ENCODE assay signal across 1 cellular context in genomic region chr1:207923561-207923960, GRCh38.
TF ChIP-seq lines count a peak whose summit lies in the region.

No MANE protein-coding gene starts in this region.

TF ChIP-seq in K562, 482 proteins besides CTCF, POLR2A, EP300 and RAD21 (continued from another document and continues in another):
- TF ChIP-seq ILF3 (IDR thresholded peaks at IDR 0.05; ENCODE audit: borderline replicate concordance), result no peak
- TF ChIP-seq NRF1 (conservative IDR thresholded peaks at IDR 0.05 in 1 of 2, IDR thresholded peaks at IDR 0.05 in 1 of 2), result peak; percentile 70 to 74
- TF ChIP-seq SREBF1 (IDR thresholded peaks at IDR 0.05; ENCODE audit: borderline replicate concordance, low read depth, low read length), result no peak
- TF ChIP-seq SP1 (CRISPR knock-in tag; IDR thresholded peaks at IDR 0.05), result no peak
- peak; percentile 61; the same call in 1 of the 2 replicates for TF ChIP-seq TFAP4 (CRISPR knock-in tag; IDR thresholded peaks at IDR 0.05; ENCODE audit: borderline replicate concordance)
- peak; percentile 90 for TF ChIP-seq PRDM10 (IDR thresholded peaks at IDR 0.05; ENCODE audit: partially characterized antibody)
- TF ChIP-seq HNRNPH1 (optimal IDR thresholded peaks at IDR 0.05; ENCODE audit: low read depth, low read length), result no peak
- no peak for TF ChIP-seq PBX2 (CRISPR knock-in tag; IDR thresholded peaks at IDR 0.05; ENCODE audit: low read depth)
- TF ChIP-seq PBX2 (tag; conservative IDR thresholded peaks at IDR 0.05; ENCODE audit: low read depth), result peak; percentile 70
- no peak for TF ChIP-seq NUFIP1 (IDR thresholded peaks at IDR 0.05; ENCODE audit: partially characterized antibody)
- TF ChIP-seq IFI16 (CRISPR knock-in tag; IDR thresholded peaks at IDR 0.05), result no peak
- no peak for TF ChIP-seq SNIP1 (IDR thresholded peaks at IDR 0.05; ENCODE audit: low read depth)
- TF ChIP-seq RCOR1 (IDR thresholded peaks at IDR 0.05; ENCODE audit: borderline replicate concordance in 1 of 2, low read depth in 2 of 2, low read length in 2 of 2), result peak in 1 of 2 experiments; percentile 73; a peak in 2 of 4 replicates
- TF ChIP-seq ZNF354B (CRISPR knock-in tag; IDR thresholded peaks at IDR 0.05), result no peak
- peak; percentile 30; the same call in 1 of the 2 replicates for TF ChIP-seq TOE1 (IDR thresholded peaks at IDR 0.05; ENCODE audit: borderline replicate concordance)
- no peak for TF ChIP-seq TOE1 (CRISPR knock-in tag; IDR thresholded peaks at IDR 0.05; ENCODE audit: borderline replicate concordance, low read depth)
- no peak for TF ChIP-seq CC2D1A (IDR thresholded peaks at IDR 0.05)
- TF ChIP-seq GATA2 (CRISPR knock-in tag; IDR thresholded peaks at IDR 0.05), result peak; percentile 87
- peak; percentile 28; the same call in 1 of the 2 replicates for TF ChIP-seq ZNF583 (CRISPR knock-in tag; IDR thresholded peaks at IDR 0.05)
- 0 out of 2 replicates have a peak, but pooled peaks have one; percentile 15 for TF ChIP-seq ZNF324 (CRISPR knock-in tag; IDR thresholded peaks at IDR 0.05)
- no peak for TF ChIP-seq ZNF174 (CRISPR knock-in tag; IDR thresholded peaks at IDR 0.05)
- TF ChIP-seq ZNF766 (CRISPR knock-in tag; conservative IDR thresholded peaks at IDR 0.05), result peak; percentile 89
- TF ChIP-seq SMARCE1 (IDR thresholded peaks at IDR 0.05), result peak; percentile 83
- peak; percentile 70; the same call in 1 of the 2 replicates for TF ChIP-seq SPI1 (IDR thresholded peaks at IDR 0.05; ENCODE audit: borderline replicate concordance, low read depth, low read length)
- TF ChIP-seq ESRRA (IDR thresholded peaks at IDR 0.05; ENCODE audit: borderline replicate concordance, low read depth), result 0 out of 2 replicates have a peak, but pooled peaks have one; percentile 24
- peak; percentile 79 for TF ChIP-seq ZNF445 (CRISPR knock-in tag; IDR thresholded peaks at IDR 0.05; ENCODE audit: low read depth)
- peak; percentile 72 for TF ChIP-seq SOX6 (IDR thresholded peaks at IDR 0.05)
- TF ChIP-seq CBFA2T3 (IDR thresholded peaks at IDR 0.05), result peak; percentile 84
- no peak for TF ChIP-seq ZNF511 (CRISPR knock-in tag; IDR thresholded peaks at IDR 0.05)
- peak; percentile 76 for TF ChIP-seq NCOR1 (IDR thresholded peaks at IDR 0.05)
- peak; percentile 9; the same call in 1 of the 2 replicates for TF ChIP-seq BHLHE40 (IDR thresholded peaks at IDR 0.05; ENCODE audit: low read length)
- no peak for TF ChIP-seq ASH1L (IDR thresholded peaks at IDR 0.05; ENCODE audit: borderline replicate concordance, low read depth, partially characterized antibody)
- peak; percentile 19; the same call in 1 of the 2 replicates for TF ChIP-seq NFIC (IDR thresholded peaks at IDR 0.05)
- TF ChIP-seq MLX (CRISPR knock-in tag; conservative IDR thresholded peaks at IDR 0.05), result no peak
- no peak for TF ChIP-seq ZNF436 (CRISPR knock-in tag; IDR thresholded peaks at IDR 0.05)
- peak; percentile 79 for TF ChIP-seq KLF16 (IDR thresholded peaks at IDR 0.05)
- TF ChIP-seq ELF1 (tag; IDR thresholded peaks at IDR 0.05), result peak; percentile 61
- no peak for TF ChIP-seq ZNF184 (CRISPR knock-in tag; IDR thresholded peaks at IDR 0.05)
- no peak for TF ChIP-seq FOXP4 (CRISPR knock-in tag; IDR thresholded peaks at IDR 0.05; ENCODE audit: borderline replicate concordance)
- TF ChIP-seq ZNF695 (CRISPR knock-in tag; IDR thresholded peaks at IDR 0.05), result no peak
- peak; percentile 94 for TF ChIP-seq MEIS2 (IDR thresholded peaks at IDR 0.05; ENCODE audit: partially characterized antibody)
- peak; percentile 58; the same call in 1 of the 2 replicates for TF ChIP-seq MEF2D (tag; conservative IDR thresholded peaks at IDR 0.05; ENCODE audit: low read depth)
- peak; percentile 60; the same call in 1 of the 2 replicates for TF ChIP-seq MTA3 (IDR thresholded peaks at IDR 0.05; ENCODE audit: borderline replicate concordance)
- 0 out of 2 replicates have a peak, but pooled peaks have one; percentile 23 for TF ChIP-seq CREB1 (IDR thresholded peaks at IDR 0.05)
- no peak for TF ChIP-seq CREB1 (CRISPR knock-in tag; IDR thresholded peaks at IDR 0.05)
- TF ChIP-seq NELFE (IDR thresholded peaks at IDR 0.05; ENCODE audit: insufficient read depth, insufficient read length), result no peak
- TF ChIP-seq CCNT2 (IDR thresholded peaks at IDR 0.05; ENCODE audit: borderline replicate concordance, extremely low read depth, insufficient read length, low read depth, low read length), result peak; percentile 78
- peak; percentile 83 for TF ChIP-seq HMGN3 (IDR thresholded peaks at IDR 0.05; ENCODE audit: borderline replicate concordance, extremely low read depth, insufficient read length, low read depth, low read length)
- TF ChIP-seq MNT (conservative IDR thresholded peaks at IDR 0.05), result 0 out of 4 replicates have a peak, but pooled peaks of 1 of the 2 experiments have one; percentile 26
- TF ChIP-seq SMAD4 (CRISPR knock-in tag; conservative IDR thresholded peaks at IDR 0.05), result peak; percentile 50
- no peak for TF ChIP-seq CEBPZ (IDR thresholded peaks at IDR 0.05; ENCODE audit: borderline replicate concordance, low read depth, low read length)
- peak; percentile 56; the same call in 1 of the 2 replicates for TF ChIP-seq STAT5A (IDR thresholded peaks at IDR 0.05; ENCODE audit: borderline replicate concordance, low read length)
- peak; percentile 88 for TF ChIP-seq MEF2A (IDR thresholded peaks at IDR 0.05; ENCODE audit: control insufficient read depth, low read depth, low read length)
